Comparison of ENCODE assay signal across 11 cellular contexts in the genomic region with DNA sequence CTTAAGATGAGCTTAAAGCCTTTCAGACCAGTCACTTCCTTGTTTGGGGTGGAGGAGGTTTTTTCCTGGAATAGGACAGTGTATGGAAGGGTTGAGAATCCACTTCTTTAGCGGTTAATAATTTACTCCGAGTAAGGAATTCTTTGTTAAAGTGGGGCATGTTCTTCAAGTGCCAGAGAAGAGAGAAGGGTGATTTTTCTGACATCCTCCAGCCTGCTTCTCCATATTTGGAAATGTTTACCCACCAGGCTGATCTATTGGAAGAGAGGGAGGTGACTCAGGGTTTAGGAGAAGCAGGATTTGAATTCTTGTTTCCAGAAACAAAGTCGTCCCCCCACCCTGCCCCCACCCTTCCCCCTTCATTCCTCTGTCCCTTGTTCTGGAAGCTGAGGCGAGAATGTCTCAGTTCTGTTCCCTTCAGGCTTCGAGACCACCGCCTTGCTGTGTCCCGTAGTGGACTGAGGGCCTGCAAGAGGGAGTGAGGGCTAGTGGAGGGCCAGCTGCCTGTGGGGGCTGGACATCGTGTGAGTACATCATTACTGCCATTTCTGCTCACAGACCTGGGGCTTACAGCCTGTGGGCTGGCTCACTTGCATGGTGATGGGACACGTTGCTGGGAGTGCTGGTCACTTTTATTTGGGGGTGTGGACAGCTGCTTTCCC. TPM values are rescaled to one million over a fixed set of nuclear protein-coding genes. Genes with fewer than 3 reads are reported as not detected.
DNase-seq lines count a peak whose midpoint lies in the region; ATAC-seq lines count a peak whose summit lies in the region.
"Had no signal": no experiment of that assay in that cellular context is flagged by ENCODE, and none has a peak within 500 bp of the region (broad histone marks: within the 10 kb centered on the region; RNA-seq: fewer than 3 reads in every experiment).

No MANE protein-coding gene starts in this region.

- peak; percentile 96 for DNase-seq in ACHN
- peak; percentile 81 for DNase-seq in M059J (ENCODE audit: low read depth)
- peak; percentile 72 for DNase-seq in fibroblast of peridontal ligament (ENCODE audit: extremely low read depth)
- peak; percentile 55 for DNase-seq in non-pigmented ciliary epithelial cell (ENCODE audit: low read depth)
- DNase-seq in activated naive CD4-positive, alpha-beta T cell treated with Interleukin-2 at 50 U/mL for 16 hours: no peak
- DNase-seq in SW 1271 (lab: John Stamatoyannopoulos, UW): no peak
- DNase-seq: activated naive CD8-positive, alpha-beta T cell treated with anti-CD3 and anti-CD28 coated beads, Interleukin-2, amount 10 ng/mL, durations not matched to agents 7 days and 5 days; CD4-positive, CD25-positive, alpha-beta regulatory T cell; NCI-H345 had no signal

- ATAC-seq in HG03280 (IDR thresholded peaks at IDR 0.05; ENCODE audit: unreplicated experiment) (no peak), HG02642 (IDR thresholded peaks at IDR 0.05; ENCODE audit: poor library complexity, unreplicated experiment) (no peak)

- in situ Hi-C loops in ACHN (cut with HindIII; ENCODE audit: low pct_ligation_motif_present, low pct_unique_long_range_greater_than_20kb, low sequenced_read_pairs): no loop called here

RNA-seq across cellular contexts. Expression of a gene that starts 58.5 kb away (rescaled TPM):
- 23.2 and 32.6 TPM in 2 replicates for total RNA-seq in M059J (2014; rRNA removed; shearing (Covaris generic))

Comparison
In these comparisons a context has a peak if more than half of its experiments do, and no peak if none do; other contexts are left out.
1. DNase-seq: peak in ACHN (single experiment), M059J (single experiment), fibroblast of peridontal ligament (single experiment) and non-pigmented ciliary epithelial cell (single experiment); none in activated naive CD4-positive, alpha-beta T cell treated with Interleukin-2 at 50 U/mL for 16 hours (single experiment) and SW 1271 (0 of 2).